Comparison of ENCODE assay signal across 2 cellular contexts in genomic region chr1:12012560-12013316, GRCh38.
TF ChIP-seq lines count a peak whose summit lies in the region.

No MANE protein-coding gene starts in this region.

TF ChIP-seq in IMR-90, 13 proteins besides CTCF, POLR2A, EP300 and RAD21:
- TF ChIP-seq BHLHE40 (IDR thresholded peaks at IDR 0.05; ENCODE audit: low read depth, low read length) (no peak), RCOR1 (IDR thresholded peaks at IDR 0.05; ENCODE audit: insufficient replicate concordance, low read length) (no peak), MAFK (IDR thresholded peaks at IDR 0.05; ENCODE audit: low read depth, low read length) (no peak), MAZ (IDR thresholded peaks at IDR 0.05; ENCODE audit: borderline replicate concordance, low read depth, low read length) (no peak), CHD1 (IDR thresholded peaks at IDR 0.05; ENCODE audit: low read depth, low read length) (no peak), RFX5 (IDR thresholded peaks at IDR 0.05; ENCODE audit: low read depth, low read length) (no peak), MXI1 (IDR thresholded peaks at IDR 0.05; ENCODE audit: borderline replicate concordance, low read depth, low read length) (no peak), USF2 (IDR thresholded peaks at IDR 0.05; ENCODE audit: low read depth, low read length) (no peak), NFE2L2 (IDR thresholded peaks at IDR 0.05; ENCODE audit: low read depth, low read length) (no peak), FOS (IDR thresholded peaks at IDR 0.05; ENCODE audit: low read depth, low read length) (no peak), SMC3 (IDR thresholded peaks at IDR 0.05; ENCODE audit: low read depth, low read length) (no peak)
- TF ChIP-seq, protein P1, sequence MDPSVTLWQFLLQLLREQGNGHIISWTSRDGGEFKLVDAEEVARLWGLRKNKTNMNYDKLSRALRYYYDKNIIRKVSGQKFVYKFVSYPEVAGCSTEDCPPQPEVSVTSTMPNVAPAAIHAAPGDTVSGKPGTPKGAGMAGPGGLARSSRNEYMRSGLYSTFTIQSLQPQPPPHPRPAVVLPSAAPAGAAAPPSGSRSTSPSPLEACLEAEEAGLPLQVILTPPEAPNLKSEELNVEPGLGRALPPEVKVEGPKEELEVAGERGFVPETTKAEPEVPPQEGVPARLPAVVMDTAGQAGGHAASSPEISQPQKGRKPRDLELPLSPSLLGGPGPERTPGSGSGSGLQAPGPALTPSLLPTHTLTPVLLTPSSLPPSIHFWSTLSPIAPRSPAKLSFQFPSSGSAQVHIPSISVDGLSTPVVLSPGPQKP (IDR thresholded peaks at IDR 0.05; ENCODE audit: borderline replicate concordance, low read depth, low read length), result no peak

TF ChIP-seq in GM12878, 131 proteins besides CTCF, POLR2A, EP300 and RAD21:
- TF ChIP-seq, protein P2, sequence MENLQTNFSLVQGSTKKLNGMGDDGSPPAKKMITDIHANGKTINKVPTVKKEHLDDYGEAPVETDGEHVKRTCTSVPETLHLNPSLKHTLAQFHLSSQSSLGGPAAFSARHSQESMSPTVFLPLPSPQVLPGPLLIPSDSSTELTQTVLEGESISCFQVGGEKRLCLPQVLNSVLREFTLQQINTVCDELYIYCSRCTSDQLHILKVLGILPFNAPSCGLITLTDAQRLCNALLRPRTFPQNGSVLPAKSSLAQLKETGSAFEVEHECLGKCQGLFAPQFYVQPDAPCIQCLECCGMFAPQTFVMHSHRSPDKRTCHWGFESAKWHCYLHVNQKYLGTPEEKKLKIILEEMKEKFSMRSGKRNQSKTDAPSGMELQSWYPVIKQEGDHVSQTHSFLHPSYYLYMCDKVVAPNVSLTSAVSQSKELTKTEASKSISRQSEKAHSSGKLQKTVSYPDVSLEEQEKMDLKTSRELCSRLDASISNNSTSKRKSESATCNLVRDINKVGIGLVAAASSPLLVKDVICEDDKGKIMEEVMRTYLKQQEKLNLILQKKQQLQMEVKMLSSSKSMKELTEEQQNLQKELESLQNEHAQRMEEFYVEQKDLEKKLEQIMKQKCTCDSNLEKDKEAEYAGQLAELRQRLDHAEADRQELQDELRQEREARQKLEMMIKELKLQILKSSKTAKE (IDR thresholded peaks at IDR 0.05; ENCODE audit: low read depth, poor library complexity, severe bottlenecking), result no peak
